Comparison of ENCODE assay signal across 17 cellular contexts in genomic region chr4:148004228-148004813, GRCh38.
A peak's percentile ranks its signal among the peaks of the same experiment; 100 is the strongest.
DNase-seq lines count a peak whose midpoint lies in the region; ATAC-seq and TF ChIP-seq lines count a peak whose summit lies in the region.
"Had no signal": no experiment of that assay in that cellular context is flagged by ENCODE, and none has a peak within 500 bp of the region (broad histone marks: within the 10 kb centered on the region; RNA-seq: fewer than 3 reads in every experiment).

No MANE protein-coding gene starts in this region.

- H3K27ac Mint-ChIP-seq in endothelial cell (ENCODE audit: unreplicated experiment): no peak overlapping the region
- H3K27ac Mint-ChIP-seq: activated naive CD8-positive, alpha-beta T cell treated with anti-CD3 and anti-CD28 coated beads, Interleukin-2, amount 10 ng/mL, durations not matched to agents 7 days and 5 days; T-cell had no signal

- peak; percentile 1 to 19 for DNase-seq in AML-193 (lab: John Stamatoyannopoulos, UW)
- DNase-seq in UCSD-AML1 (lab: John Stamatoyannopoulos, UW; ENCODE audit: unreplicated experiment): peak; percentile 63
- DNase-seq in lung microvascular endothelial cell (ENCODE audit: low read depth in 2 of 2): peak; percentile 8 to 76
- no peak for DNase-seq in NCI-H1092 (lab: John Stamatoyannopoulos, UW)
- no peak for DNase-seq in endothelial cell (ENCODE audit: low spot score)
- DNase-seq in activated CD8-positive, alpha-beta memory T cell treated with anti-CD3 and anti-CD28 coated beads, Interleukin-2, amount 50 U/mL, for 4 hours: no peak
- DNase-seq: ACHN; activated naive CD8-positive, alpha-beta T cell treated with anti-CD3 and anti-CD28 coated beads, Interleukin-2, amount 10 ng/mL, durations not matched to agents 7 days and 5 days; activated T-cell treated with anti-CD3 and anti-CD28 coated beads for 4 hours; cerebellar nuclear complex; NCI-H1105 treated with DMSO at 0.1 percent for 48 hours; NCI-H510A treated with DMSO at 0.1 percent for 48 hours; T-cell had no signal

- no peaks in the 10 kb centered on the region for H3K27me3 Mint-ChIP-seq in endothelial cell (ENCODE audit: unreplicated experiment)
- H3K27me3 Mint-ChIP-seq: activated naive CD8-positive, alpha-beta T cell treated with anti-CD3 and anti-CD28 coated beads, Interleukin-2, amount 10 ng/mL, durations not matched to agents 7 days and 5 days; naive thymus-derived CD8-positive, alpha-beta T cell; T-cell had no signal

- peak; percentile 49 for ATAC-seq in GM19463 (IDR thresholded peaks at IDR 0.05; ENCODE audit: unreplicated experiment)
- ATAC-seq in HG03025 (IDR thresholded peaks at IDR 0.05; ENCODE audit: low FRiP score, unreplicated experiment): no peak
- ATAC-seq: naive thymus-derived CD8-positive, alpha-beta T cell; Panc1; T-cell had no signal

- TF ChIP-seq CTCF in endothelial cell (IDR thresholded peaks at IDR 0.05; ENCODE audit: unreplicated experiment): no peak

- H3K9me3 Mint-ChIP-seq in endothelial cell (ENCODE audit: unreplicated experiment): no peaks in the 10 kb centered on the region

- H3K4me3 Mint-ChIP-seq in endothelial cell (ENCODE audit: unreplicated experiment): no peak overlapping the region
- H3K4me3 Mint-ChIP-seq: activated naive CD8-positive, alpha-beta T cell treated with anti-CD3 and anti-CD28 coated beads, Interleukin-2, amount 10 ng/mL, durations not matched to agents 7 days and 5 days; naive thymus-derived CD8-positive, alpha-beta T cell; T-cell had no signal

- peaks cover 9% of the 10 kb centered on the region for H3K4me1 Mint-ChIP-seq in endothelial cell (ENCODE audit: unreplicated experiment)

- no peaks in the 10 kb centered on the region for H3K36me3 Mint-ChIP-seq in endothelial cell (ENCODE audit: low read depth, unreplicated experiment)

Comparison
In these comparisons a context has a peak if more than half of its experiments do, and no peak if none do; other contexts are left out.
1. DNase-seq: peak in AML-193 (2 of 2), UCSD-AML1 (single experiment) and lung microvascular endothelial cell (2 of 2); none in NCI-H1092 (single experiment), endothelial cell (single experiment) and activated CD8-positive, alpha-beta memory T cell treated with anti-CD3 and anti-CD28 coated beads, Interleukin-2, amount 50 U/mL, for 4 hours (single experiment).